In genomic region chr19:55599468-55600335, GRCh38 we compare ENCODE assay signal across 1 cellular context.
A peak's percentile ranks its signal among the peaks of the same experiment; 100 is the strongest.
TF ChIP-seq lines count a peak whose summit lies in the region.

A gene with protein sequence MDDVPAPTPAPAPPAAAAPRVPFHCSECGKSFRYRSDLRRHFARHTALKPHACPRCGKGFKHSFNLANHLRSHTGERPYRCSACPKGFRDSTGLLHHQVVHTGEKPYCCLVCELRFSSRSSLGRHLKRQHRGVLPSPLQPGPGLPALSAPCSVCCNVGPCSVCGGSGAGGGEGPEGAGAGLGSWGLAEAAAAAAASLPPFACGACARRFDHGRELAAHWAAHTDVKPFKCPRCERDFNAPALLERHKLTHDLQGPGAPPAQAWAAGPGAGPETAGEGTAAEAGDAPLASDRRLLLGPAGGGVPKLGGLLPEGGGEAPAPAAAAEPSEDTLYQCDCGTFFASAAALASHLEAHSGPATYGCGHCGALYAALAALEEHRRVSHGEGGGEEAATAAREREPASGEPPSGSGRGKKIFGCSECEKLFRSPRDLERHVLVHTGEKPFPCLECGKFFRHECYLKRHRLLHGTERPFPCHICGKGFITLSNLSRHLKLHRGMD (minus strand): TSS chr19:55599517. CDS start chr19:55597865, 1,652 bp downstream.
Gene ZNF524, plus strand, starts transcription at chr19:55600288. Its CDS starts 1,825 bp downstream, at chr19:55602113.

TF ChIP-seq in HepG2, 621 proteins besides CTCF, POLR2A, EP300 and RAD21 (continued from another document and continues in another):
- TF ChIP-seq KIAA2018 (CRISPR knock-in tag; IDR thresholded peaks at IDR 0.05; ENCODE audit: borderline replicate concordance) (no peak), GATA4 (IDR thresholded peaks at IDR 0.05; ENCODE audit: borderline replicate concordance, low read depth) (no peak), ZSCAN30 (CRISPR knock-in tag; IDR thresholded peaks at IDR 0.05) (no peak), ZNF33B (CRISPR knock-in tag; IDR thresholded peaks at IDR 0.05) (no peak), ZNF589 (CRISPR knock-in tag; conservative IDR thresholded peaks at IDR 0.05) (no peak), ZNF552 (CRISPR knock-in tag; IDR thresholded peaks at IDR 0.05; ENCODE audit: borderline replicate concordance) (no peak), ZGPAT (CRISPR knock-in tag; IDR thresholded peaks at IDR 0.05) (peak; percentile 84), ARNTL (CRISPR knock-in tag; IDR thresholded peaks at IDR 0.05) (no peak; the same call in 1 of the 2 replicates), TCF7L2 (IDR thresholded peaks at IDR 0.05; ENCODE audit: low read depth, low read length) (no peak), ZNF619 (CRISPR knock-in tag; IDR thresholded peaks at IDR 0.05) (no peak), ATF7 (IDR thresholded peaks at IDR 0.05) (no peak), ATF7 (CRISPR knock-in tag; IDR thresholded peaks at IDR 0.05) (no peak), SNRNP70 (IDR thresholded peaks at IDR 0.05; ENCODE audit: low read depth, low read length) (no peak), THAP11 (CRISPR knock-in tag; IDR thresholded peaks at IDR 0.05) (peak; percentile 90), IRF2 (CRISPR knock-in tag; IDR thresholded peaks at IDR 0.05) (peak; percentile 92), ATAD3A (CRISPR knock-in tag; IDR thresholded peaks at IDR 0.05) (no peak), ZNF33A (CRISPR knock-in tag; IDR thresholded peaks at IDR 0.05; ENCODE audit: borderline replicate concordance) (no peak), SP5 (CRISPR knock-in tag; IDR thresholded peaks at IDR 0.05; ENCODE audit: borderline replicate concordance, low read depth) (peak; percentile 79), PHF20 (CRISPR knock-in tag; IDR thresholded peaks at IDR 0.05) (no peak; the same call in 1 of the 2 replicates), NCOR1 (IDR thresholded peaks at IDR 0.05; ENCODE audit: borderline replicate concordance, low read length) (peak; percentile 40; the same call in 1 of the 2 replicates), ZNF780A (CRISPR knock-in tag; IDR thresholded peaks at IDR 0.05) (no peak), ZNF709 (CRISPR knock-in tag; IDR thresholded peaks at IDR 0.05) (0 out of 2 replicates have a peak, but pooled peaks have one; percentile 47), ZNF138 (CRISPR knock-in tag; IDR thresholded peaks at IDR 0.05; ENCODE audit: low read depth) (0 out of 2 replicates have a peak, but pooled peaks have one; percentile 12), ZNF30 (CRISPR knock-in tag; IDR thresholded peaks at IDR 0.05) (no peak), ZNF503 (CRISPR knock-in tag; IDR thresholded peaks at IDR 0.05) (no peak), ZNF224 (CRISPR knock-in tag; IDR thresholded peaks at IDR 0.05) (no peak), IKZF4 (CRISPR knock-in tag; IDR thresholded peaks at IDR 0.05; ENCODE audit: borderline replicate concordance, low read depth, not compliant biosample characterization) (no peak), NFATC3 (CRISPR knock-in tag; IDR thresholded peaks at IDR 0.05) (no peak), TCF7 (IDR thresholded peaks at IDR 0.05; ENCODE audit: low read depth) (no peak), NR2F6 (IDR thresholded peaks at IDR 0.05) (0 out of 2 replicates have a peak, but pooled peaks have one; percentile 22), NR2F6 (CRISPR knock-in tag; IDR thresholded peaks at IDR 0.05) (no peak), TEAD3 (CRISPR knock-in tag; optimal IDR thresholded peaks at IDR 0.05; ENCODE audit: borderline replicate concordance) (peak; percentile 11)
- TF ChIP-seq, protein P1, sequence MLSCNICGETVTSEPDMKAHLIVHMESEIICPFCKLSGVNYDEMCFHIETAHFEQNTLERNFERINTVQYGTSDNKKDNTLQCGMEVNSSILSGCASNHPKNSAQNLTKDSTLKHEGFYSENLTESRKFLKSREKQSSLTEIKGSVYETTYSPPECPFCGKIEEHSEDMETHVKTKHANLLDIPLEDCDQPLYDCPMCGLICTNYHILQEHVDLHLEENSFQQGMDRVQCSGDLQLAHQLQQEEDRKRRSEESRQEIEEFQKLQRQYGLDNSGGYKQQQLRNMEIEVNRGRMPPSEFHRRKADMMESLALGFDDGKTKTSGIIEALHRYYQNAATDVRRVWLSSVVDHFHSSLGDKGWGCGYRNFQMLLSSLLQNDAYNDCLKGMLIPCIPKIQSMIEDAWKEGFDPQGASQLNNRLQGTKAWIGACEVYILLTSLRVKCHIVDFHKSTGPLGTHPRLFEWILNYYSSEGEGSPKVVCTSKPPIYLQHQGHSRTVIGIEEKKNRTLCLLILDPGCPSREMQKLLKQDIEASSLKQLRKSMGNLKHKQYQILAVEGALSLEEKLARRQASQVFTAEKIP (CRISPR knock-in tag; IDR thresholded peaks at IDR 0.05; ENCODE audit: borderline replicate concordance): no peak
- TF ChIP-seq, protein P2, sequence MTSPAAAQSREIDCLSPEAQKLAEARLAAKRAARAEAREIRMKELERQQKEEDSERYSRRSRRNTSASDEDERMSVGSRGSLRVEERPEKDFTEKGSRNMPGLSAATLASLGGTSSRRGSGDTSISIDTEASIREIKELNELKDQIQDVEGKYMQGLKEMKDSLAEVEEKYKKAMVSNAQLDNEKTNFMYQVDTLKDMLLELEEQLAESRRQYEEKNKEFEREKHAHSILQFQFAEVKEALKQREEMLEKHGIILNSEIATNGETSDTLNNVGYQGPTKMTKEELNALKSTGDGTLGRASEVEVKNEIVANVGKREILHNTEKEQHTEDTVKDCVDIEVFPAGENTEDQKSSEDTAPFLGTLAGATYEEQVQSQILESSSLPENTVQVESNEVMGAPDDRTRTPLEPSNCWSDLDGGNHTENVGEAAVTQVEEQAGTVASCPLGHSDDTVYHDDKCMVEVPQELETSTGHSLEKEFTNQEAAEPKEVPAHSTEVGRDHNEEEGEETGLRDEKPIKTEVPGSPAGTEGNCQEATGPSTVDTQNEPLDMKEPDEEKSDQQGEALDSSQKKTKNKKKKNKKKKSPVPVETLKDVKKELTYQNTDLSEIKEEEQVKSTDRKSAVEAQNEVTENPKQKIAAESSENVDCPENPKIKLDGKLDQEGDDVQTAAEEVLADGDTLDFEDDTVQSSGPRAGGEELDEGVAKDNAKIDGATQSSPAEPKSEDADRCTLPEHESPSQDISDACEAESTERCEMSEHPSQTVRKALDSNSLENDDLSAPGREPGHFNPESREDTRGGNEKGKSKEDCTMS (CRISPR knock-in tag; conservative IDR thresholded peaks at IDR 0.05): no peak
- TF ChIP-seq, protein P3, sequence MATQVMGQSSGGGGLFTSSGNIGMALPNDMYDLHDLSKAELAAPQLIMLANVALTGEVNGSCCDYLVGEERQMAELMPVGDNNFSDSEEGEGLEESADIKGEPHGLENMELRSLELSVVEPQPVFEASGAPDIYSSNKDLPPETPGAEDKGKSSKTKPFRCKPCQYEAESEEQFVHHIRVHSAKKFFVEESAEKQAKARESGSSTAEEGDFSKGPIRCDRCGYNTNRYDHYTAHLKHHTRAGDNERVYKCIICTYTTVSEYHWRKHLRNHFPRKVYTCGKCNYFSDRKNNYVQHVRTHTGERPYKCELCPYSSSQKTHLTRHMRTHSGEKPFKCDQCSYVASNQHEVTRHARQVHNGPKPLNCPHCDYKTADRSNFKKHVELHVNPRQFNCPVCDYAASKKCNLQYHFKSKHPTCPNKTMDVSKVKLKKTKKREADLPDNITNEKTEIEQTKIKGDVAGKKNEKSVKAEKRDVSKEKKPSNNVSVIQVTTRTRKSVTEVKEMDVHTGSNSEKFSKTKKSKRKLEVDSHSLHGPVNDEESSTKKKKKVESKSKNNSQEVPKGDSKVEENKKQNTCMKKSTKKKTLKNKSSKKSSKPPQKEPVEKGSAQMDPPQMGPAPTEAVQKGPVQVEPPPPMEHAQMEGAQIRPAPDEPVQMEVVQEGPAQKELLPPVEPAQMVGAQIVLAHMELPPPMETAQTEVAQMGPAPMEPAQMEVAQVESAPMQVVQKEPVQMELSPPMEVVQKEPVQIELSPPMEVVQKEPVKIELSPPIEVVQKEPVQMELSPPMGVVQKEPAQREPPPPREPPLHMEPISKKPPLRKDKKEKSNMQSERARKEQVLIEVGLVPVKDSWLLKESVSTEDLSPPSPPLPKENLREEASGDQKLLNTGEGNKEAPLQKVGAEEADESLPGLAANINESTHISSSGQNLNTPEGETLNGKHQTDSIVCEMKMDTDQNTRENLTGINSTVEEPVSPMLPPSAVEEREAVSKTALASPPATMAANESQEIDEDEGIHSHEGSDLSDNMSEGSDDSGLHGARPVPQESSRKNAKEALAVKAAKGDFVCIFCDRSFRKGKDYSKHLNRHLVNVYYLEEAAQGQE (IDR thresholded peaks at IDR 0.05; ENCODE audit: borderline replicate concordance in 1 of 2, low read depth in 1 of 2, low read length in 2 of 2): no peak
